Comparison of ENCODE assay signal across 13 cellular contexts in genomic region chr6:132131351-132131750, GRCh38.
DNase-seq lines count a peak whose midpoint lies in the region; ATAC-seq, FAIRE-seq and TF ChIP-seq lines count a peak whose summit lies in the region.
"Had no signal": no experiment of that assay in that cellular context is flagged by ENCODE, and none has a peak within 500 bp of the region (broad histone marks: within the 10 kb centered on the region; RNA-seq: fewer than 3 reads in every experiment).

No MANE protein-coding gene starts in this region.

- peaks cover 41% of the 10 kb centered on the region for H3K4me1 Mint-ChIP-seq in astrocyte (ENCODE audit: low read depth, unreplicated experiment)
- H3K4me1 Mint-ChIP-seq: activated CD4-positive, alpha-beta memory T cell treated with anti-CD3 and anti-CD28 coated beads, Interleukin-2, amount 10 ng/mL, durations not matched to agents 7 days and 5 days had no signal

- H2AFZ ChIP-seq in IMR-90 (replicated peaks; ENCODE audit: low read length, poor library complexity) (no peak overlapping the region), astrocyte (ENCODE audit: low read depth, low read length) (peak overlapping the region; percentile 45)

- H3K79me1 ChIP-seq in IMR-90 (ENCODE audit: low read depth in 1 of 2, low read length in 2 of 2): no peaks in the 10 kb centered on the region
- no peaks in the 10 kb centered on the region for H3K79me1 ChIP-seq in mesendoderm (ENCODE audit: low read length)

- ATAC-seq in IMR-90 (ENCODE audit: low read depth) (no peak), GM18519 (IDR thresholded peaks at IDR 0.05; ENCODE audit: low FRiP score, unreplicated experiment) (no peak)
- no peak for ATAC-seq in activated CD4-positive, CD25-positive, alpha-beta regulatory T cell treated with anti-CD3 and anti-CD28 coated beads, Interleukin-2, amount 50 U/mL, for 24 hours
- ATAC-seq: K562 had no signal

- H2BK20ac ChIP-seq in IMR-90 (ENCODE audit: low read depth, low read length): peak overlapping the region; percentile 95

- H3K56ac ChIP-seq in IMR-90 (ENCODE audit: extremely low read depth, insufficient read depth, low read length) (peak overlapping the region; percentile 78), mesendoderm (ENCODE audit: low read length) (no peak overlapping the region)

- peaks cover 6% of the 10 kb centered on the region for H3K9me1 ChIP-seq in IMR-90 (ENCODE audit: insufficient read depth, low read length)

- peak overlapping the region; percentile 53 for H3K9ac ChIP-seq in IMR-90 (ENCODE audit: low read depth, low read length)
- H3K9ac ChIP-seq in astrocyte (ENCODE audit: low read length): peak overlapping the region; percentile 70
- no peak overlapping the region for H3K9ac ChIP-seq in mesendoderm (ENCODE audit: low read length)
- H3K9ac ChIP-seq in stomach smooth muscle (ENCODE audit: low read length in 2 of 2): peak overlapping the region; percentile 50 to 72

- no CpG with 5 or more reads among the region's 3 CpGs for WGBS in IMR-90 (ENCODE audit: extremely low coverage in 2 of 2, insufficient read length in 1 of 2), 2 experiments
- no CpG with 5 or more reads among the region's 3 CpGs for WGBS in mesendoderm (ENCODE audit: extremely low coverage, insufficient coverage, low lambda C conversion rate)

- H3K4me2 ChIP-seq in IMR-90 (ENCODE audit: low read depth, low read length) (peak overlapping the region; percentile 42; the same call in 1 of the 2 replicates), astrocyte (ENCODE audit: low read length) (peak overlapping the region; percentile 45), mesendoderm (ENCODE audit: low read length) (no peak overlapping the region)

- peak overlapping the region; percentile 78 for H4K91ac ChIP-seq in IMR-90 (ENCODE audit: insufficient read depth, low read depth, low read length)

- H3K9me3 ChIP-seq in IMR-90 (ENCODE audit: control insufficient read depth, insufficient read depth, low read length) (no peaks in the 10 kb centered on the region), astrocyte (ENCODE audit: insufficient read depth, low read depth, low read length) (no peaks in the 10 kb centered on the region), stomach smooth muscle (ENCODE audit: control insufficient read depth in 2 of 2, low read length in 2 of 2) (no peaks in the 10 kb centered on the region), A673 (ENCODE audit: low read depth, low read length, poor library complexity, severe bottlenecking) (no peaks in the 10 kb centered on the region)

- peak overlapping the region; percentile 79 for H3K14ac ChIP-seq in IMR-90 (replicated peaks; ENCODE audit: low read depth, low read length)

- dilution Hi-C loops in IMR-90 (cut with HindIII; ENCODE audit: low sequenced_read_pairs, unreplicated experiment): no loop called here

- H3K18ac ChIP-seq in IMR-90 (ENCODE audit: low read depth, low read length) (peak overlapping the region; percentile 95), mesendoderm (ENCODE audit: low read length) (peak overlapping the region; percentile 31)

- H3K23ac ChIP-seq in IMR-90 (ENCODE audit: low read depth, low read length) (peak overlapping the region; percentile 81), mesendoderm (ENCODE audit: low read length) (no peak overlapping the region)

- CTCF ChIA-PET in IMR-90 (lab: Yijun Ruan, JAX): interaction anchor here (0.9 to 1.2 kb wide), 2 partner anchors 10 to 71 kb away, joined by 3 read pairs; no protein-coding TSS in a partner anchor
- CTCF ChIA-PET in A673 (lab: Charles Lee): no interaction called here

- intact Hi-C loops in IMR-90 (cut with micrococcal nuclease) (loop anchor here (5.0 kb wide), 1 partner anchor 66 kb away; no protein-coding TSS in a partner anchor), A673 (cut with micrococcal nuclease; ENCODE audit: unreplicated experiment) (no loop called here)

- no peak overlapping the region for H2AK9ac ChIP-seq in IMR-90 (replicated peaks; ENCODE audit: low read depth, low read length, poor library complexity)

- no peak for TF ChIP-seq RAD21 in IMR-90 (IDR thresholded peaks at IDR 0.05; ENCODE audit: low read length)

- H3K79me2 ChIP-seq in astrocyte (ENCODE audit: insufficient read depth, low read length) (no peaks in the 10 kb centered on the region), mesendoderm (ENCODE audit: control insufficient read depth, insufficient read depth, low read length) (no peaks in the 10 kb centered on the region)

- H4K5ac ChIP-seq in IMR-90 (ENCODE audit: low read depth, low read length) (peak overlapping the region; percentile 98), mesendoderm (ENCODE audit: low read length) (no peak overlapping the region)

- H2AK5ac ChIP-seq in IMR-90 (ENCODE audit: low read depth, low read length) (peak overlapping the region; percentile 88), mesendoderm (ENCODE audit: low read length) (no peak overlapping the region)

- peak overlapping the region; percentile 94 for H2BK5ac ChIP-seq in IMR-90 (ENCODE audit: low read depth, low read length, poor library complexity, severe bottlenecking)
- no peak overlapping the region for H2BK5ac ChIP-seq in mesendoderm (ENCODE audit: low read length)

- in situ Hi-C loops in IMR-90 (cut with MboI; ENCODE audit: low sequenced_read_pairs): loop anchor here (5.0 kb wide), 2 partner anchors 74 to 179 kb away; partner anchors contain the start of gene CCN2

- H4K8ac ChIP-seq in IMR-90 (ENCODE audit: low read depth in 2 of 2, low read length in 2 of 2) (peak overlapping the region; percentile 22 to 92), mesendoderm (ENCODE audit: low read depth, low read length) (no peak overlapping the region)

- no peak for DNase-seq in IMR-90
- DNase-seq in astrocyte (ENCODE audit: low read depth): no peak
- DNase-seq in mesendoderm: no peak
- DNase-seq in UCSD-AML1 (lab: John Stamatoyannopoulos, UW; ENCODE audit: unreplicated experiment): no peak
- no peak for DNase-seq in A673 (ENCODE audit: low spot score)
- DNase-seq: activated CD4-positive, alpha-beta memory T cell treated with anti-CD3 and anti-CD28 coated beads, Interleukin-2, amount 10 ng/mL, durations not matched to agents 7 days and 5 days; stimulated activated CD4-positive, alpha-beta T cell treated with anti-CD3 and anti-CD28 coated beads, Interleukin-4, amount 100 ng/mL, for 1 hour had no signal

- H3K27ac Mint-ChIP-seq in astrocyte (ENCODE audit: unreplicated experiment): peak overlapping the region; percentile 100
- H3K27ac Mint-ChIP-seq: activated CD4-positive, alpha-beta memory T cell treated with anti-CD3 and anti-CD28 coated beads, Interleukin-2, amount 10 ng/mL, durations not matched to agents 7 days and 5 days; memory B cell had no signal

- no peaks in the 10 kb centered on the region for H3K36me3 Mint-ChIP-seq in astrocyte (ENCODE audit: low read depth, unreplicated experiment)
- H3K36me3 Mint-ChIP-seq: memory B cell had no signal

- BruUV-seq in IMR-90 (replicated peaks; lab: Mats Ljungman, UMichigan): no TSS peak
- BruUV-seq in A673 (replicated peaks; lab: Mats Ljungman, UMichigan): no TSS peak

- H3K4me3 ChIP-seq in IMR-90 (ENCODE audit: insufficient read depth, low read depth, low read length) (no peak overlapping the region), astrocyte (ENCODE audit: insufficient read depth, low read depth, low read length) (no peak overlapping the region), mesendoderm (ENCODE audit: low read length) (no peak overlapping the region), stomach smooth muscle (ENCODE audit: low read length in 2 of 2) (peak overlapping the region; percentile 25 to 47), A673 (ENCODE audit: low read depth, low read length, poor library complexity, severe bottlenecking) (no peak overlapping the region)
- H3K4me3 ChIP-seq: K562 had no signal

- H3K9me3 Mint-ChIP-seq in astrocyte (ENCODE audit: unreplicated experiment): no peaks in the 10 kb centered on the region
- H3K9me3 Mint-ChIP-seq: activated CD4-positive, alpha-beta memory T cell treated with anti-CD3 and anti-CD28 coated beads, Interleukin-2, amount 10 ng/mL, durations not matched to agents 7 days and 5 days; memory B cell had no signal

- H2BK120ac ChIP-seq in IMR-90 (ENCODE audit: low read depth, low read length) (peak overlapping the region; percentile 97), mesendoderm (ENCODE audit: low read depth, low read length) (no peak overlapping the region)

- H3K4me1 ChIP-seq in IMR-90 (ENCODE audit: control insufficient read depth, insufficient read depth, low read length) (peaks cover 26% of the 10 kb centered on the region), astrocyte (ENCODE audit: insufficient read depth, low read length) (peaks cover 32% of the 10 kb centered on the region), mesendoderm (ENCODE audit: control insufficient read depth, low read depth, low read length) (no peaks in the 10 kb centered on the region), stomach smooth muscle (ENCODE audit: control insufficient read depth, insufficient read depth, low read length) (peaks cover 25% of the 10 kb centered on the region), A673 (ENCODE audit: insufficient read depth, low read length, poor library complexity, severe bottlenecking) (peaks cover 17% of the 10 kb centered on the region)

- peak overlapping the region; percentile 94 for H3K4ac ChIP-seq in IMR-90 (ENCODE audit: low read depth, low read length)
- H3K4ac ChIP-seq in mesendoderm (ENCODE audit: low read depth, low read length): no peak overlapping the region

- TF ChIP-seq POLR2A in IMR-90 (IDR thresholded peaks at IDR 0.05; ENCODE audit: low read depth, low read length): no peak

- H3K36me3 ChIP-seq in IMR-90 (ENCODE audit: control insufficient read depth, insufficient read depth, low read length) (no peaks in the 10 kb centered on the region), astrocyte (ENCODE audit: insufficient read depth, low read length) (no peaks in the 10 kb centered on the region), mesendoderm (ENCODE audit: control insufficient read depth, insufficient read depth, low read length) (no peaks in the 10 kb centered on the region), stomach smooth muscle (ENCODE audit: control insufficient read depth in 2 of 2, insufficient read depth in 2 of 2, low read length in 2 of 2) (no peaks in the 10 kb centered on the region), A673 (ENCODE audit: insufficient read depth, low read length, poor library complexity, severe bottlenecking) (no peaks in the 10 kb centered on the region)

- H3K4me3 Mint-ChIP-seq in astrocyte (ENCODE audit: unreplicated experiment): peak overlapping the region; percentile 10
- H3K4me3 Mint-ChIP-seq: activated CD4-positive, alpha-beta memory T cell treated with anti-CD3 and anti-CD28 coated beads, Interleukin-2, amount 10 ng/mL, durations not matched to agents 7 days and 5 days; memory B cell had no signal

- H3K27me3 Mint-ChIP-seq in astrocyte (ENCODE audit: low read depth, unreplicated experiment): no peaks in the 10 kb centered on the region

- H3K27me3 ChIP-seq in IMR-90 (ENCODE audit: control insufficient read depth, insufficient read depth, low read length) (no peaks in the 10 kb centered on the region), astrocyte (ENCODE audit: insufficient read depth, low read length) (no peaks in the 10 kb centered on the region), mesendoderm (ENCODE audit: insufficient read depth, low read length, poor library complexity) (no peaks in the 10 kb centered on the region), stomach smooth muscle (ENCODE audit: control insufficient read depth in 1 of 2, insufficient read depth in 2 of 2, low read length in 2 of 2) (no peaks in the 10 kb centered on the region), A673 (replicated peaks; ENCODE audit: insufficient read depth, low read depth, low read length, poor library complexity) (no peaks in the 10 kb centered on the region)

- TF ChIP-seq CTCF in IMR-90 (conservative IDR thresholded peaks at IDR 0.05; ENCODE audit: low read depth, low read length) (no peak), astrocyte (IDR thresholded peaks at IDR 0.05; ENCODE audit: insufficient read depth, low read depth, low read length) (no peak), A673 (conservative IDR thresholded peaks at IDR 0.05; ENCODE audit: low read depth, low read length) (no peak)

- H4K20me1 ChIP-seq in IMR-90 (ENCODE audit: insufficient read depth, low read length): no peaks in the 10 kb centered on the region
- H4K20me1 ChIP-seq in astrocyte (ENCODE audit: insufficient read depth, low read length): no peaks in the 10 kb centered on the region

- POLR2A ChIA-PET in IMR-90 (lab: Charles Lee; ENCODE audit: unreplicated experiment) (interaction anchor here (5.0 kb wide), 1 partner anchor 180 kb away, joined by 36 read pairs; the partner anchor contains the start of gene CCN2), A673 (lab: Charles Lee; ENCODE audit: low non-redundant PET) (no interaction called here)

- H2BK15ac ChIP-seq in IMR-90 (ENCODE audit: low read depth, low read length): peak overlapping the region; percentile 81
- H2BK15ac ChIP-seq in mesendoderm (replicated peaks; ENCODE audit: low read depth): no peak overlapping the region

- H3K27ac ChIP-seq in IMR-90 (ENCODE audit: insufficient read depth, low read length) (peak overlapping the region; percentile 96), astrocyte (ENCODE audit: low read depth, low read length) (peak overlapping the region; percentile 90), mesendoderm (ENCODE audit: low read depth, low read length) (no peak overlapping the region), stomach smooth muscle (ENCODE audit: low read length) (peak overlapping the region; percentile 89), A673 (ENCODE audit: low read depth, low read length, poor library complexity, severe bottlenecking) (no peak overlapping the region)

- FAIRE-seq in astrocyte (lab: Jason Lieb, UNC): no peak
- FAIRE-seq: D721Med, K562 had no signal

Comparison
In these comparisons a context has a peak if more than half of its experiments do, and no peak if none do; other contexts are left out.
1. H3K27ac ChIP-seq: peak in IMR-90 (single experiment), astrocyte (single experiment) and stomach smooth muscle (single experiment); none in mesendoderm (single experiment) and A673 (single experiment).
2. H3K4me3 ChIP-seq: peak in stomach smooth muscle (2 of 2); none in IMR-90 (single experiment), astrocyte (single experiment), mesendoderm (single experiment) and A673 (single experiment).